ENCODE assay signal across 11 cellular contexts in genomic region chr9:99513441-99514112, GRCh38.
A peak's percentile ranks its signal among the peaks of the same experiment; 100 is the strongest.
DNase-seq lines count a peak whose midpoint lies in the region; ATAC-seq and TF ChIP-seq lines count a peak whose summit lies in the region.
"Had no signal": no experiment of that assay in that cellular context is flagged by ENCODE, and none has a peak within 500 bp of the region (broad histone marks: within the 10 kb centered on the region; RNA-seq: fewer than 3 reads in every experiment).

No MANE protein-coding gene starts in this region.

- CTCF ChIA-PET in activated CD8-positive, alpha-beta T cell treated with anti-CD3 and anti-CD28 coated beads for 36 hours (lab: Charles Lee), result interaction anchor here (0.8 to 1.1 kb wide), 2 partner anchors 24 to 328 kb away, joined by 3 read pairs; no protein-coding TSS in a partner anchor
- CTCF ChIA-PET in CD4-positive, alpha-beta T cell (lab: Charles Lee), result no interaction called here

- H3K4me3 Mint-ChIP-seq in activated CD8-positive, alpha-beta T cell treated with anti-CD3 and anti-CD28 coated beads for 36 hours, result no peak overlapping the region
- no peak overlapping the region for H3K4me3 Mint-ChIP-seq in CD4-positive, alpha-beta T cell
- H3K4me3 Mint-ChIP-seq: neural crest cell had no signal

- no peaks in the 10 kb centered on the region for H3K9me3 Mint-ChIP-seq in activated CD8-positive, alpha-beta T cell treated with anti-CD3 and anti-CD28 coated beads for 36 hours
- no peaks in the 10 kb centered on the region for H3K9me3 Mint-ChIP-seq in CD4-positive, alpha-beta T cell
- H3K9me3 Mint-ChIP-seq: neural crest cell had no signal

- H3K36me3 Mint-ChIP-seq in activated CD8-positive, alpha-beta T cell treated with anti-CD3 and anti-CD28 coated beads for 36 hours (ENCODE audit: low read depth), result no peaks in the 10 kb centered on the region
- H3K36me3 Mint-ChIP-seq in CD4-positive, alpha-beta T cell (ENCODE audit: low read depth), result no peaks in the 10 kb centered on the region

- no peak overlapping the region for H3K27ac ChIP-seq in CD4-positive, alpha-beta T cell (ENCODE audit: low read depth, low read length)
- H3K27ac ChIP-seq: thyroid gland had no signal

- H3K9me3 ChIP-seq in CD4-positive, alpha-beta T cell (ENCODE audit: control insufficient read depth, low read length), result no peaks in the 10 kb centered on the region
- H3K9me3 ChIP-seq: thyroid gland had no signal

- intact Hi-C loops in activated CD8-positive, alpha-beta T cell treated with anti-CD3 and anti-CD28 coated beads for 36 hours (cut with micrococcal nuclease), result no loop called here
- intact Hi-C loops in CD4-positive, alpha-beta T cell (cut with DNase I, micrococcal nuclease), result no loop called here

- H3K4me1 Mint-ChIP-seq in activated CD8-positive, alpha-beta T cell treated with anti-CD3 and anti-CD28 coated beads for 36 hours (ENCODE audit: low read depth), result peaks cover 8% of the 10 kb centered on the region
- H3K4me1 Mint-ChIP-seq in CD4-positive, alpha-beta T cell (ENCODE audit: low read depth), result no peaks in the 10 kb centered on the region

- no peak overlapping the region for H3K27ac Mint-ChIP-seq in activated CD8-positive, alpha-beta T cell treated with anti-CD3 and anti-CD28 coated beads for 36 hours
- no peak overlapping the region for H3K27ac Mint-ChIP-seq in CD4-positive, alpha-beta T cell

- H3K27me3 ChIP-seq in CD4-positive, alpha-beta T cell (ENCODE audit: control insufficient read depth, insufficient read depth, low read length), result no peaks in the 10 kb centered on the region
- H3K27me3 ChIP-seq: thyroid gland had no signal

- no peak for TF ChIP-seq CTCF in activated CD8-positive, alpha-beta T cell treated with anti-CD3 and anti-CD28 coated beads for 36 hours (IDR thresholded peaks at IDR 0.05)
- TF ChIP-seq CTCF in CD4-positive, alpha-beta T cell (IDR thresholded peaks at IDR 0.05), result no peak

- peaks cover 5% of the 10 kb centered on the region for H3K27me3 Mint-ChIP-seq in activated CD8-positive, alpha-beta T cell treated with anti-CD3 and anti-CD28 coated beads for 36 hours
- no peaks in the 10 kb centered on the region for H3K27me3 Mint-ChIP-seq in CD4-positive, alpha-beta T cell

- POLR2A ChIA-PET in activated CD8-positive, alpha-beta T cell treated with anti-CD3 and anti-CD28 coated beads for 36 hours (lab: Charles Lee), result no interaction called here
- POLR2A ChIA-PET in CD4-positive, alpha-beta T cell (lab: Charles Lee), result no interaction called here

- peak; percentile 55 for ATAC-seq in GM19035 (IDR thresholded peaks at IDR 0.05; ENCODE audit: unreplicated experiment)
- ATAC-seq in GM21825 (IDR thresholded peaks at IDR 0.05; ENCODE audit: unreplicated experiment), result peak; percentile 49
- peak; percentile 59 for ATAC-seq in HG03439 (IDR thresholded peaks at IDR 0.05; ENCODE audit: unreplicated experiment)
- no peak for ATAC-seq in activated CD8-positive, alpha-beta T cell treated with anti-CD3 and anti-CD28 coated beads for 36 hours
- no peak for ATAC-seq in CD4-positive, alpha-beta T cell (ENCODE audit: poor library complexity)

- peak; percentile 37 for DNase-seq in pons (ENCODE audit: low spot score)
- no peak for DNase-seq in SIG-M5 treated with dmso at 0.1 percent for 504 hours (lab: John Stamatoyannopoulos, UW; ENCODE audit: unreplicated experiment)
- DNase-seq in activated CD8-positive, alpha-beta T cell treated with anti-CD3 and anti-CD28 coated beads for 36 hours, result no peak
- no peak for DNase-seq in CD4-positive, alpha-beta T cell
- DNase-seq: NCI-H1436; stimulated activated CD4-positive, alpha-beta T cell treated with anti-CD3 and anti-CD28 coated beads, Interleukin-2, amount 100 ng/mL, for 48 hours; thyroid gland had no signal

Comparison
In these comparisons a context has a peak if more than half of its experiments do, and no peak if none do; other contexts are left out.
1. ATAC-seq: peak in GM19035 (single experiment), GM21825 (single experiment) and HG03439 (single experiment); none in activated CD8-positive, alpha-beta T cell treated with anti-CD3 and anti-CD28 coated beads for 36 hours (single experiment) and CD4-positive, alpha-beta T cell (single experiment).